9 cellular contexts compared by ENCODE assay signal in genomic region chrX:48835524-48836329, GRCh38. TPM values are rescaled to one million over a fixed set of nuclear protein-coding genes. Genes with fewer than 3 reads are reported as not detected.
DNase-seq lines count a peak whose midpoint lies in the region; ATAC-seq and TF ChIP-seq lines count a peak whose summit lies in the region.
"Had no signal": no experiment of that assay in that cellular context is flagged by ENCODE, and none has a peak within 500 bp of the region (broad histone marks: within the 10 kb centered on the region; RNA-seq: fewer than 3 reads in every experiment).

Gene PCSK1N (minus strand): TSS chrX:48835610. CDS start chrX:48835532, 78 bp downstream.

- H3K9me3 ChIP-seq in OCI-LY3 (ENCODE audit: insufficient read depth, low read length), result no peaks in the 10 kb centered on the region
- no peaks in the 10 kb centered on the region for H3K9me3 ChIP-seq in breast epithelium
- no peaks in the 10 kb centered on the region for H3K9me3 ChIP-seq in naive thymus-derived CD4-positive, alpha-beta T cell (ENCODE audit: control insufficient read depth in 2 of 3, low read length in 3 of 3)

- no peaks in the 10 kb centered on the region for H3K36me3 ChIP-seq in OCI-LY3 (replicated peaks; ENCODE audit: low read depth, low read length)
- H3K36me3 ChIP-seq in breast epithelium, result no peaks in the 10 kb centered on the region
- H3K36me3 ChIP-seq in naive thymus-derived CD4-positive, alpha-beta T cell (ENCODE audit: control insufficient read depth in 2 of 3, insufficient read depth in 3 of 3, low read length in 3 of 3), result no peaks in the 10 kb centered on the region

- H3K79me2 ChIP-seq in OCI-LY3 (ENCODE audit: low read length), result no peaks in the 10 kb centered on the region

- POLR2A ChIA-PET in naive thymus-derived CD4-positive, alpha-beta T cell (lab: Charles Lee), result no interaction called here

- H2AFZ ChIP-seq in OCI-LY3 (ENCODE audit: low read depth, low read length), result peak within 1 kb of the TSS; percentile 77

- TF ChIP-seq CTCF in OCI-LY3 (IDR thresholded peaks at IDR 0.05; ENCODE audit: low read depth, low read length) (no peak), breast epithelium (IDR thresholded peaks at IDR 0.05) (no peak)

- H3K4me1 Mint-ChIP-seq in naive thymus-derived CD4-positive, alpha-beta T cell, result peaks cover 8 to 21% (median 16%) of the 10 kb centered on the region in 7 donors

- peaks cover 8% of the 10 kb centered on the region for H3K4me1 ChIP-seq in OCI-LY3 (ENCODE audit: low read length)
- H3K4me1 ChIP-seq in breast epithelium, result no peaks in the 10 kb centered on the region
- H3K4me1 ChIP-seq in naive thymus-derived CD4-positive, alpha-beta T cell (ENCODE audit: control insufficient read depth in 2 of 2, insufficient read depth in 2 of 2, low read length in 2 of 2), result peaks cover 0 to 5% of the 10 kb centered on the region in 2 donors

- no peaks in the 10 kb centered on the region for H4K20me1 ChIP-seq in OCI-LY3 (ENCODE audit: insufficient read depth, low read length)

- H3K27ac ChIP-seq in OCI-LY3 (ENCODE audit: low read length) (no peak within 1 kb of the TSS), breast epithelium (no peak within 1 kb of the TSS)
- no peak within 1 kb of the TSS for H3K27ac ChIP-seq in naive thymus-derived CD4-positive, alpha-beta T cell (ENCODE audit: low read depth, low read length)

- peak within 1 kb of the TSS; percentile 98 for H3K4me2 ChIP-seq in OCI-LY3 (ENCODE audit: low read length)

- intact Hi-C loops in breast epithelium (cut with DNase I; ENCODE audit: low total_unique reads), result no loop called here
- intact Hi-C loops in naive thymus-derived CD4-positive, alpha-beta T cell (cut with micrococcal nuclease), result no loop called here

- no peaks in the 10 kb centered on the region for H3K27me3 ChIP-seq in OCI-LY3 (ENCODE audit: low read depth, low read length)
- peaks cover 0 to 36% of the 10 kb centered on the region in 2 donors for H3K27me3 ChIP-seq in breast epithelium
- no peaks in the 10 kb centered on the region for H3K27me3 ChIP-seq in naive thymus-derived CD4-positive, alpha-beta T cell (ENCODE audit: control insufficient read depth in 2 of 2, insufficient read depth in 2 of 2, low read length in 2 of 2)

- H3K4me3 Mint-ChIP-seq in naive thymus-derived CD4-positive, alpha-beta T cell, result peak within 1 kb of the TSS; percentile 79 to 92 (median 86)

- peak within 1 kb of the TSS; percentile 62 for H3K9ac ChIP-seq in OCI-LY3 (ENCODE audit: low read length)

- H3K27me3 Mint-ChIP-seq in naive thymus-derived CD4-positive, alpha-beta T cell, result peaks cover 2 to 53% (median 32%) of the 10 kb centered on the region in 5 donors

- CTCF ChIA-PET in naive thymus-derived CD4-positive, alpha-beta T cell (lab: Charles Lee), result interaction anchor here (0.6 to 1.1 kb wide), 2 partner anchors 78 to 187 kb away, joined by 3 to 4 read pairs; no protein-coding TSS in a partner anchor

- peak within 1 kb of the TSS in 7 of 9 donors; percentile 9 to 72 (median 41) for H3K27ac Mint-ChIP-seq in naive thymus-derived CD4-positive, alpha-beta T cell

- TF ChIP-seq POLR2A in breast epithelium (IDR thresholded peaks at IDR 0.05), result no peak

- H3K4me3 ChIP-seq in OCI-LY3 (ENCODE audit: low read length) (peak within 1 kb of the TSS; percentile 89), breast epithelium (peak within 1 kb of the TSS; percentile 9 to 60 (median 43))
- H3K4me3 ChIP-seq in naive thymus-derived CD4-positive, alpha-beta T cell (ENCODE audit: low read length), result peak within 1 kb of the TSS; percentile 44

- peak; percentile 76 for ATAC-seq in naive thymus-derived CD4-positive, alpha-beta T cell
- ATAC-seq in HG03025 (IDR thresholded peaks at IDR 0.05; ENCODE audit: low FRiP score, unreplicated experiment), result no peak

- DNase-seq in SHP77 (lab: John Stamatoyannopoulos, UW), result peak; percentile 13 to 49
- DNase-seq in SHP77 treated with DMSO at 0.1 percent for 48 hours (lab: John Stamatoyannopoulos, UW), result no peak
- DNase-seq in breast epithelium (ENCODE audit: low spot score in 2 of 2), result no peak
- DNase-seq in naive thymus-derived CD4-positive, alpha-beta T cell, result peak in 4 of 9 donors; percentile 8 to 50 (median 24)
- no peak for DNase-seq in RKO (ENCODE audit: low spot score)
- DNase-seq in dermis blood vessel endothelial cell, result no peak

- peaks cover 0 to 3% (median 0%) of the 10 kb centered on the region in 11 donors for H3K9me3 Mint-ChIP-seq in naive thymus-derived CD4-positive, alpha-beta T cell

- H3K36me3 Mint-ChIP-seq in naive thymus-derived CD4-positive, alpha-beta T cell, result peaks cover 0 to 2% (median 0%) of the 10 kb centered on the region in 5 donors

RNA-seq across cellular contexts. Expression of gene PCSK1N, which starts in this region (rescaled TPM):
- total RNA-seq in breast epithelium (1 to 10 TPM; 1.4 to 3.6 (median 2.2) TPM), dermis blood vessel endothelial cell (0.17 and 0.42 TPM in 2 replicates)
- 10 to 100 TPM in 1 of 5 experiments, 1 to 10 TPM in 3, under 1 TPM in 1; 0.36 to 14.0 (median 3.5) TPM for total RNA-seq in naive thymus-derived CD4-positive, alpha-beta T cell
- 1 to 10 TPM; 6.0 to 7.9 TPM for polyA plus RNA-seq in naive thymus-derived CD4-positive, alpha-beta T cell
- polyA plus RNA-seq: AG04450 had no signal

Comparison
In these comparisons a context has a peak if more than half of its experiments do, and no peak if none do; other contexts are left out.
1. DNase-seq: peak in SHP77 (2 of 2); none in SHP77 treated with DMSO at 0.1 percent for 48 hours (single experiment), breast epithelium (0 of 2), RKO (single experiment) and dermis blood vessel endothelial cell (single experiment).
2. Peak in every context shown above with its lines, with median percentiles within 50 percentile points of each other: H3K4me3 ChIP-seq.